8 cellular contexts compared by ENCODE assay signal in the genomic region with DNA sequence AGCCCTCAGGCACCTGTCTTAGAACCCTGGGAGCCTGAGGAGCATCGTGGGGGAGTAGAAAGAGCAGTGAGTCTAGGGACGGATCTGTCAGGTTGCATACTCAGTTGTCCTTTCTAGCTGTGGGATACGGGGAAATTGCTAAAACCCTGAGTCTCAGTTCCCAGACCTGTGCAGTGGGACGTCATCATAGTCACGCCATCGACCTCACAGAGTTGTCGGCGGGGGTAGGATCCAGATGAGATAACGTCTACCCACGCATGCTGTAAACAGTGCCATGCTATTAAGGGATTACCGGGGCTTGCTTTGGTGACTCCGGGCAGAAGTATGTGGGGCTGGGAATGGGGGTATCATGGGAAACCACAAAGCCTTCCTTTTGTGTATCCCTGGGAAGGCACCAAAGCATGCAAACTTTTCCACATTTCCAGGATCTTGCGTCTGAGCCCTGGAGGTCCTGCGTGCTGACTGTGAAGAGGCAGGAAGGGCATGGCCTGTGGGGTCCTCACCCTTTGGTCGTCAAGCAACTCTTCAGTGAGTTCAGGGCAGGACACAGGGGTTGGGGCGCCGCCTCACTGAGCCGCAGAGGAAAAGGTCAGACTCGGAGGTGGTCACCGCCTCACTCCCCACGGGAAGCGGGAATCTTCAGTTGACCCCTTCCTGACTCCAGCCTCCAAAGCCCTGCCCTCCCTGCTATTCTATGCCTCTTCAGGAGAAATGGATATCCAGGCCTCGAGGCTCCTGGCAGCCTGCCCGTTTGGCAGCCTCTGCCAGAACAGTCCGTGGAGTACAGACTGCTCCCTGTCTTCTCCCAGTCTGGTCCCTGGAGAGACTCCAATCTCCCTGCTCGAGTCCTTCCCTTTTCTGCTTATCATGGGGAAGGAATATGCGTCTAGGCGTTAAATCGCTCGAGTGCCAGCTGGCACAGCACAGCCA.
DNase-seq lines count a peak whose midpoint lies in the region; ATAC-seq, FAIRE-seq and TF ChIP-seq lines count a peak whose summit lies in the region.

No MANE protein-coding gene starts in this region.

- no peaks in the 10 kb centered on the region for H3K9me3 Mint-ChIP-seq in GM23338

- FAIRE-seq in RCC 7860 (lab: Jason Lieb, UNC): peak; percentile 14

- H3F3A ChIP-seq in GM23338 (replicated peaks; ENCODE audit: low read depth): 0 out of 2 replicates have a peak, but pooled peaks cover 4% of the 10 kb centered on the region

- H3K27me3 ChIP-seq in GM23338 (ENCODE audit: insufficient read depth) (no peaks in the 10 kb centered on the region), muscle layer of duodenum (ENCODE audit: low read depth, low read length) (no peaks in the 10 kb centered on the region)

- H3K4me3 ChIP-seq in GM23338 (no peak overlapping the region), muscle layer of duodenum (ENCODE audit: low read depth in 1 of 2, low read length in 2 of 2) (peak overlapping the region in 1 of 2 donors; percentile 32)

- H3K27ac ChIP-seq in GM23338 (ENCODE audit: low read depth) (no peak overlapping the region), muscle layer of duodenum (ENCODE audit: low read length) (peak overlapping the region; percentile 90)

- no peak overlapping the region for H3K27ac Mint-ChIP-seq in GM23338

- no peaks in the 10 kb centered on the region for H3K9me3 ChIP-seq in muscle layer of duodenum (ENCODE audit: control insufficient read depth in 1 of 2, low read length in 2 of 2)

- DNase-seq in GM23338 (ENCODE audit: low spot score) (no peak), RCC 7860 (ENCODE audit: low spot score) (peak; percentile 73)

- no peaks in the 10 kb centered on the region for H4K20me1 ChIP-seq in GM23338 (replicated peaks; ENCODE audit: insufficient read depth)

- no peaks in the 10 kb centered on the region for H3K36me3 Mint-ChIP-seq in GM23338 (ENCODE audit: low read depth)

- H3K9me2 ChIP-seq in GM23338 (ENCODE audit: insufficient read depth): no peaks in the 10 kb centered on the region

- no peak overlapping the region for H3K4me3 Mint-ChIP-seq in GM23338

- peaks cover 4% of the 10 kb centered on the region; the same call in 1 of the 2 replicates for H3K4me1 ChIP-seq in GM23338 (ENCODE audit: insufficient read depth)
- H3K4me1 ChIP-seq in muscle layer of duodenum (ENCODE audit: control insufficient read depth in 1 of 2, insufficient read depth in 2 of 2, low read length in 2 of 2): peaks cover 4 to 9% of the 10 kb centered on the region in 2 donors

- no peaks in the 10 kb centered on the region for H3K36me3 ChIP-seq in GM23338 (ENCODE audit: insufficient read depth)
- peaks cover 0 to 19% of the 10 kb centered on the region in 2 donors for H3K36me3 ChIP-seq in muscle layer of duodenum (ENCODE audit: control insufficient read depth in 1 of 2, insufficient read depth in 2 of 2, low read length in 2 of 2)

- no peak overlapping the region for H3K4me2 ChIP-seq in GM23338

- H3K79me2 ChIP-seq in GM23338 (replicated peaks; ENCODE audit: insufficient read depth): no peaks in the 10 kb centered on the region

- H2AFZ ChIP-seq in GM23338: 0 out of 2 replicates have a peak overlapping the region, but pooled peaks have one; percentile 69

- ATAC-seq in GM23338: peak; percentile 15; the same call in 2 of the 3 replicates
- ATAC-seq in esophagus mucosa: peak; percentile 63
- no peak for ATAC-seq in HG02610 (IDR thresholded peaks at IDR 0.05; ENCODE audit: unreplicated experiment)
- no peak for ATAC-seq in GM21529 (IDR thresholded peaks at IDR 0.05; ENCODE audit: unreplicated experiment)
- ATAC-seq in GM18519 (IDR thresholded peaks at IDR 0.05; ENCODE audit: low FRiP score, unreplicated experiment): no peak
- ATAC-seq in GM21526 (IDR thresholded peaks at IDR 0.05; ENCODE audit: low FRiP score, unreplicated experiment): no peak

- TF ChIP-seq CTCF in GM23338 (conservative IDR thresholded peaks at IDR 0.05; ENCODE audit: low read depth in 2 of 2): no peak

- peaks cover 20% of the 10 kb centered on the region for H3K4me1 Mint-ChIP-seq in GM23338

- peaks cover 2% of the 10 kb centered on the region for H3K27me3 Mint-ChIP-seq in GM23338 (ENCODE audit: insufficient read depth, low read depth, poor library complexity)

TF ChIP-seq in GM23338, 12 proteins besides CTCF, POLR2A, EP300 and RAD21 (continues in another document):
- no peak for TF ChIP-seq EZH2phosphoT487 (IDR thresholded peaks at IDR 0.05; ENCODE audit: unreplicated experiment)
- TF ChIP-seq NANOG (IDR thresholded peaks at IDR 0.05; ENCODE audit: borderline replicate concordance): no peak
- TF ChIP-seq, protein P1, sequence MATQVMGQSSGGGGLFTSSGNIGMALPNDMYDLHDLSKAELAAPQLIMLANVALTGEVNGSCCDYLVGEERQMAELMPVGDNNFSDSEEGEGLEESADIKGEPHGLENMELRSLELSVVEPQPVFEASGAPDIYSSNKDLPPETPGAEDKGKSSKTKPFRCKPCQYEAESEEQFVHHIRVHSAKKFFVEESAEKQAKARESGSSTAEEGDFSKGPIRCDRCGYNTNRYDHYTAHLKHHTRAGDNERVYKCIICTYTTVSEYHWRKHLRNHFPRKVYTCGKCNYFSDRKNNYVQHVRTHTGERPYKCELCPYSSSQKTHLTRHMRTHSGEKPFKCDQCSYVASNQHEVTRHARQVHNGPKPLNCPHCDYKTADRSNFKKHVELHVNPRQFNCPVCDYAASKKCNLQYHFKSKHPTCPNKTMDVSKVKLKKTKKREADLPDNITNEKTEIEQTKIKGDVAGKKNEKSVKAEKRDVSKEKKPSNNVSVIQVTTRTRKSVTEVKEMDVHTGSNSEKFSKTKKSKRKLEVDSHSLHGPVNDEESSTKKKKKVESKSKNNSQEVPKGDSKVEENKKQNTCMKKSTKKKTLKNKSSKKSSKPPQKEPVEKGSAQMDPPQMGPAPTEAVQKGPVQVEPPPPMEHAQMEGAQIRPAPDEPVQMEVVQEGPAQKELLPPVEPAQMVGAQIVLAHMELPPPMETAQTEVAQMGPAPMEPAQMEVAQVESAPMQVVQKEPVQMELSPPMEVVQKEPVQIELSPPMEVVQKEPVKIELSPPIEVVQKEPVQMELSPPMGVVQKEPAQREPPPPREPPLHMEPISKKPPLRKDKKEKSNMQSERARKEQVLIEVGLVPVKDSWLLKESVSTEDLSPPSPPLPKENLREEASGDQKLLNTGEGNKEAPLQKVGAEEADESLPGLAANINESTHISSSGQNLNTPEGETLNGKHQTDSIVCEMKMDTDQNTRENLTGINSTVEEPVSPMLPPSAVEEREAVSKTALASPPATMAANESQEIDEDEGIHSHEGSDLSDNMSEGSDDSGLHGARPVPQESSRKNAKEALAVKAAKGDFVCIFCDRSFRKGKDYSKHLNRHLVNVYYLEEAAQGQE (IDR thresholded peaks at IDR 0.05; ENCODE audit: unreplicated experiment): no peak
- TF ChIP-seq ZNF114 (CRISPR knock-in tag; IDR thresholded peaks at IDR 0.05): no peak
- TF ChIP-seq EZH2 (IDR thresholded peaks at IDR 0.05; ENCODE audit: low read depth, unreplicated experiment): no peak
- TF ChIP-seq, protein P2, sequence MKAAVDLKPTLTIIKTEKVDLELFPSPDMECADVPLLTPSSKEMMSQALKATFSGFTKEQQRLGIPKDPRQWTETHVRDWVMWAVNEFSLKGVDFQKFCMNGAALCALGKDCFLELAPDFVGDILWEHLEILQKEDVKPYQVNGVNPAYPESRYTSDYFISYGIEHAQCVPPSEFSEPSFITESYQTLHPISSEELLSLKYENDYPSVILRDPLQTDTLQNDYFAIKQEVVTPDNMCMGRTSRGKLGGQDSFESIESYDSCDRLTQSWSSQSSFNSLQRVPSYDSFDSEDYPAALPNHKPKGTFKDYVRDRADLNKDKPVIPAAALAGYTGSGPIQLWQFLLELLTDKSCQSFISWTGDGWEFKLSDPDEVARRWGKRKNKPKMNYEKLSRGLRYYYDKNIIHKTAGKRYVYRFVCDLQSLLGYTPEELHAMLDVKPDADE (IDR thresholded peaks at IDR 0.05): no peak
- TF ChIP-seq STAT1 (IDR thresholded peaks at IDR 0.05; ENCODE audit: unreplicated experiment): no peak
- TF ChIP-seq POLR2AphosphoS5 (IDR thresholded peaks at IDR 0.05; ENCODE audit: low read depth): no peak

Comparison
In these comparisons a context has a peak if more than half of its experiments do, and no peak if none do; other contexts are left out.
1. ATAC-seq: peak in GM23338 (single experiment) and esophagus mucosa (single experiment); none in HG02610 (single experiment), GM21529 (single experiment), GM18519 (single experiment) and GM21526 (single experiment).